1 cellular context compared by ENCODE assay signal in genomic region chr3:122930371-122930997, GRCh38.
A peak's percentile ranks its signal among the peaks of the same experiment; 100 is the strongest.
TF ChIP-seq lines count a peak whose summit lies in the region.

No MANE protein-coding gene starts in this region.

TF ChIP-seq in HepG2, 621 proteins besides CTCF, POLR2A, EP300 and RAD21 (continued from another document):
- peak; percentile 61; the same call in 1 of the 2 replicates for TF ChIP-seq ZMYM3 (CRISPR knock-in tag; IDR thresholded peaks at IDR 0.05)
TF ChIP-seq in HepG2: peak in this region for 8.
